In genomic region chr3:128663151-128663550, GRCh38 we compare ENCODE assay signal across 23 cellular contexts.
"Had no signal": no experiment of that assay in that cellular context is flagged by ENCODE, and none has a peak within 500 bp of the region (broad histone marks: within the 10 kb centered on the region; RNA-seq: fewer than 3 reads in every experiment).

No MANE protein-coding gene starts in this region.

- H3K27me3 ChIP-seq: left lung, neural progenitor cell, right atrium auricular region, tibial nerve, upper lobe of right lung, uterus had no signal

- H3K9me3 Mint-ChIP-seq: naive thymus-derived CD4-positive, alpha-beta T cell; nephron; neural progenitor cell; stimulated activated naive B cell treated with anti-CD40 and anti-IgM and Interleukin-4, amounts not matched to agents 10 μg/mL and 1 μg/mL and 100 μg/mL, for 72 hours; stimulated activated naive CD8-positive, alpha-beta T cell treated with anti-CD3 and anti-CD28 coated beads, Interleukin-15, Interleukin-2, amounts not matched to agents 100 ng/mL and 50 ng/mL, for 24 hours had no signal

- H3K27ac Mint-ChIP-seq: naive thymus-derived CD4-positive, alpha-beta T cell; nephron; neural progenitor cell; stimulated activated naive B cell treated with anti-CD40 and anti-IgM and Interleukin-4, amounts not matched to agents 10 μg/mL and 1 μg/mL and 100 μg/mL, for 72 hours; stimulated activated naive CD8-positive, alpha-beta T cell treated with anti-CD3 and anti-CD28 coated beads, Interleukin-15, Interleukin-2, amounts not matched to agents 100 ng/mL and 50 ng/mL, for 24 hours had no signal

- H3K9me3 ChIP-seq: left lung, prostate gland, right atrium auricular region, thoracic aorta, tibial nerve, upper lobe of right lung, uterus had no signal

- H3K27ac ChIP-seq: coronary artery, left lung, neural progenitor cell, prostate gland, right atrium auricular region, thoracic aorta, tibial nerve, upper lobe of right lung, uterus had no signal

- H3K4me1 ChIP-seq: left lung, neural progenitor cell, prostate gland, right atrium auricular region, tibial nerve, upper lobe of right lung, uterus had no signal

- ATAC-seq: left cardiac atrium; left lung; naive thymus-derived CD4-positive, alpha-beta T cell; sciatic nerve; stimulated activated naive B cell treated with anti-CD40 and anti-IgM and Interleukin-4, amounts not matched to agents 10 μg/mL and 1 μg/mL and 100 μg/mL, for 72 hours; upper lobe of right lung had no signal

- H3K4me1 Mint-ChIP-seq: nephron; neural progenitor cell; stimulated activated naive B cell treated with anti-CD40 and anti-IgM and Interleukin-4, amounts not matched to agents 10 μg/mL and 1 μg/mL and 100 μg/mL, for 72 hours had no signal

- H2AFZ ChIP-seq: neural progenitor cell had no signal

- H3K36me3 Mint-ChIP-seq: naive thymus-derived CD4-positive, alpha-beta T cell; neural progenitor cell; stimulated activated naive B cell treated with anti-CD40 and anti-IgM and Interleukin-4, amounts not matched to agents 10 μg/mL and 1 μg/mL and 100 μg/mL, for 72 hours had no signal

- H3K4me3 ChIP-seq: coronary artery, left lung, neural progenitor cell, prostate gland, right atrium auricular region, thoracic aorta, tibial nerve, upper lobe of right lung, uterus had no signal

- H3K36me3 ChIP-seq: left lung, neural progenitor cell, prostate gland, right atrium auricular region, thoracic aorta, tibial nerve, upper lobe of right lung, uterus had no signal

- H3K27me3 Mint-ChIP-seq: stimulated activated naive B cell treated with anti-CD40 and anti-IgM and Interleukin-4, amounts not matched to agents 10 μg/mL and 1 μg/mL and 100 μg/mL, for 72 hours; stimulated activated naive CD8-positive, alpha-beta T cell treated with anti-CD3 and anti-CD28 coated beads, Interleukin-15, Interleukin-2, amounts not matched to agents 100 ng/mL and 50 ng/mL, for 24 hours had no signal

- H3K9ac ChIP-seq: neural progenitor cell had no signal

- DNase-seq: dermis blood vessel endothelial cell; effector memory CD4-positive, alpha-beta T cell; erythroblast; hypothalamus; left cardiac atrium; left lung; mesenchymal stem cell; midbrain; naive thymus-derived CD4-positive, alpha-beta T cell; stimulated activated CD4-positive, alpha-beta T cell treated with anti-CD3 and anti-CD28 coated beads, Interleukin-2, amount 100 ng/mL, for 24 hours; stimulated activated CD4-positive, alpha-beta T cell treated with anti-CD3 and anti-CD28 coated beads, Interleukin-4, amount 100 ng/mL, for 4 hours; stimulated activated naive B cell treated with anti-CD40 and anti-IgM and Interleukin-4, amounts not matched to agents 10 μg/mL and 1 μg/mL and 100 μg/mL, for 72 hours; upper lobe of right lung; uterus had no signal

- H3K4me3 Mint-ChIP-seq: naive thymus-derived CD4-positive, alpha-beta T cell; nephron; neural progenitor cell; stimulated activated naive B cell treated with anti-CD40 and anti-IgM and Interleukin-4, amounts not matched to agents 10 μg/mL and 1 μg/mL and 100 μg/mL, for 72 hours; stimulated activated naive CD8-positive, alpha-beta T cell treated with anti-CD3 and anti-CD28 coated beads, Interleukin-15, Interleukin-2, amounts not matched to agents 100 ng/mL and 50 ng/mL, for 24 hours had no signal

- H3K4me2 ChIP-seq: neural progenitor cell had no signal
